ENCODE assay signal across 22 cellular contexts in the genomic region with DNA sequence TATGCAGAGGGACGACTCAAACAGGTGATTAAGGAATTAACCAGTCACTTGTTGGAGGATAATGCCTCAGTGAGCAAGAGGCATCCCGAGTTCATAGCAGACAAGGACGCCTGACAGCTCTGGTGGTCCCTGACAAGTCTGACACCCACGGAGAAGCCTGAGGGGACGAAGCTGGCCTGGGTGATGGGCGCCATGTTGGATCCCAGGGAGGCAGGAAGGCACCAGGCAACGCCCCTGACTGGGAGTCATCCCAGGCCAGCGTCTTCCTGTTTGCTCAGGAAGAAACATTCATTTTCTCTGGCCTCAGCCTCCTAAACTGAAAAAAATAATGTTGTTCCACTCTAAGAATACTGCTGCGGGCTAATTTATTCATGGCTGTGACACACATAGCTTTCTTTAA.
"Had no signal": no experiment of that assay in that cellular context is flagged by ENCODE, and none has a peak within 500 bp of the region (broad histone marks: within the 10 kb centered on the region; RNA-seq: fewer than 3 reads in every experiment).

No MANE protein-coding gene starts in this region.

- H3K27ac ChIP-seq: hepatocyte, left lung, lower lobe of right lung, pancreas, prostate gland, sigmoid colon, spleen, suprapubic skin, thoracic aorta, tibial artery had no signal

- H3K9me3 ChIP-seq: left lung, lower lobe of right lung, pancreas, prostate gland, sigmoid colon, suprapubic skin, thoracic aorta, tibial artery had no signal

- H3K4me3 ChIP-seq: hepatocyte, left lung, lower lobe of right lung, pancreas, prostate gland, sigmoid colon, spleen, suprapubic skin, thoracic aorta, tibial artery had no signal

- H3K4me2 ChIP-seq: hepatocyte had no signal

- ATAC-seq: left colon; left lung; lower lobe of right lung; naive thymus-derived CD8-positive, alpha-beta T cell; pancreas; stimulated activated effector memory CD8-positive, alpha-beta T cell treated with anti-CD3 and anti-CD28 coated beads, Interleukin-12 subunit alpha, Interleukin-12 subunit beta, amount 100 ng/mL, for 72 hours had no signal

- H3K27me3 ChIP-seq: hepatocyte, left lung, pancreas, sigmoid colon, spleen, suprapubic skin, tibial artery had no signal

- H3K4me1 ChIP-seq: left lung, lower lobe of right lung, pancreas, prostate gland, sigmoid colon, spleen, suprapubic skin, tibial artery had no signal

- H3K79me2 ChIP-seq: hepatocyte had no signal

- H2AFZ ChIP-seq: hepatocyte had no signal

- DNase-seq: islet precursor cell; left colon; left lung; lower lobe of right lung; mammary epithelial cell; mesenchymal stem cell; naive thymus-derived CD8-positive, alpha-beta T cell; nucleus accumbens; pancreas; posterior cingulate gyrus; retina; sigmoid colon; small intestine; spleen; stimulated activated CD4-positive, alpha-beta T cell treated with anti-CD3 and anti-CD28 coated beads, Interleukin-4, amount 100 ng/mL, for 24 hours; stimulated activated naive CD4-positive, alpha-beta T cell; tibial artery had no signal

- H3K36me3 ChIP-seq: left lung, lower lobe of right lung, pancreas, prostate gland, sigmoid colon, spleen, suprapubic skin, thoracic aorta, tibial artery had no signal

- FAIRE-seq: pancreas, small intestine had no signal
